ENCODE assay signal across 12 cellular contexts in the genomic region with DNA sequence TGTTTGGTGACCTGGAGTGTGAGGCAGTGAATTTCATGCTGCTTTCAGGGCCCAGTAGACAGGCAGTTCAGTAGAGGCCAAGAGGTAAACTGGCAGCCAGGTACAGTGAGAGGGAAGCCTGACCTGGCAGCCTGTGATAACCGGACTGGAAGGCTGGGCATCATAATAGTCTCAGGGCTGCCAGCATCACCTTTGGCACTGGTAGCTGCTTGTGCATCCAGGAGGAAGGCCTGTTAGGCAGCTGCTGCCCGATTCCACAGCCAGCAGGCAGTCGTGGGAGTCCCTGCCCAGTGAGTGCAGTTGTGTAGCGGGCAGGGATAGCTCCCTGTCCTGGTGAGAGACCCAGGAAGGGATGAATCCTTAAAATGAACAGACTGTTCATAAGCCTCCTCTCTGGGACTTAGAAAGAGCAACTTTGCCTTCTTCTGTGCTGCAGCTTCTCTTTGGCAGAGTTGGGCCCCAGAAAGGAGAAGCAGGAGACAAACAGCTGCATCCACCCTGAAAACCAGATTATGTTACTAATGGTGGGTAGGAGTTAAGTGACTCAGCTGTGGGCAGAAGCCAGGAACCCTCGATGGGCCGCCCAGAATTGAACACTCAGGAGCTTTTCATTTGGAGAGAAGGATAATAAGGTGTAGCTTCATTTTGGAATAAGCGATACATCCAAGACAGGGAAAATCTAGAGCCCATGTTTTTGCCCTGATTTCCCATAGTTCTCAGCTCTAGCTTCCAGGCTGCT. TPM values are rescaled to one million over a fixed set of nuclear protein-coding genes. Genes with fewer than 3 reads are reported as not detected.
DNase-seq lines count a peak whose midpoint lies in the region; ATAC-seq and TF ChIP-seq lines count a peak whose summit lies in the region.
"Had no signal": no experiment of that assay in that cellular context is flagged by ENCODE, and none has a peak within 500 bp of the region (broad histone marks: within the 10 kb centered on the region; RNA-seq: fewer than 3 reads in every experiment).

No MANE protein-coding gene starts in this region.

- ATAC-seq in HG03442 (IDR thresholded peaks at IDR 0.05; ENCODE audit: unreplicated experiment) (no peak), omental fat pad (ENCODE audit: low FRiP score) (no peak)

- H3K9me3 Mint-ChIP-seq in HFFc6 (no peaks in the 10 kb centered on the region), endodermal cell (no peaks in the 10 kb centered on the region)
- no peaks in the 10 kb centered on the region for H3K9me3 Mint-ChIP-seq in activated naive CD8-positive, alpha-beta T cell treated with anti-CD3 and anti-CD28 coated beads for 36 hours

- H3K9me3 ChIP-seq in mesenchymal stem cell (ENCODE audit: control insufficient read depth, low read length): no peaks in the 10 kb centered on the region
- no peaks in the 10 kb centered on the region for H3K9me3 ChIP-seq in endodermal cell (ENCODE audit: control insufficient read depth, low read length)

- H4K91ac ChIP-seq in mesenchymal stem cell (ENCODE audit: low read length): no peak overlapping the region

- H3K4me1 Mint-ChIP-seq in HFFc6 (ENCODE audit: low read depth): peaks cover 28% of the 10 kb centered on the region
- peaks cover 37% of the 10 kb centered on the region for H3K4me1 Mint-ChIP-seq in activated naive CD8-positive, alpha-beta T cell treated with anti-CD3 and anti-CD28 coated beads for 36 hours
- no peaks in the 10 kb centered on the region for H3K4me1 Mint-ChIP-seq in endodermal cell

- H3K4me3 Mint-ChIP-seq in HFFc6 (no peak overlapping the region), endodermal cell (no peak overlapping the region)
- H3K4me3 Mint-ChIP-seq in activated naive CD8-positive, alpha-beta T cell treated with anti-CD3 and anti-CD28 coated beads for 36 hours: no peak overlapping the region

- H3K27me3 Mint-ChIP-seq in HFFc6 (ENCODE audit: insufficient read depth) (peaks cover 5% of the 10 kb centered on the region), endodermal cell (ENCODE audit: insufficient read depth) (no peaks in the 10 kb centered on the region)
- no peaks in the 10 kb centered on the region for H3K27me3 Mint-ChIP-seq in activated naive CD8-positive, alpha-beta T cell treated with anti-CD3 and anti-CD28 coated beads for 36 hours

- H2BK15ac ChIP-seq in mesenchymal stem cell (ENCODE audit: low read depth, poor library complexity, severe bottlenecking): no peak overlapping the region

- H3K36me3 ChIP-seq in mesenchymal stem cell (ENCODE audit: control insufficient read depth in 1 of 2, insufficient read depth in 2 of 2, low read depth in 1 of 2, low read length in 2 of 2) (peaks cover 79 to 96% of the 10 kb centered on the region in 2 experiments), endodermal cell (ENCODE audit: control insufficient read depth, insufficient read depth, low read length) (peaks cover 84% of the 10 kb centered on the region)

- H3K4me2 ChIP-seq in mesenchymal stem cell (ENCODE audit: low read length, poor library complexity, severe bottlenecking): no peak overlapping the region
- H3K4me2 ChIP-seq: KMS-11 had no signal

- H3K4ac ChIP-seq in mesenchymal stem cell (ENCODE audit: low read depth in 1 of 2, low read length in 2 of 2): no peak overlapping the region

- H3K79me1 ChIP-seq in mesenchymal stem cell (replicated peaks; ENCODE audit: low read length, poor library complexity, severe bottlenecking): peaks cover 34% of the 10 kb centered on the region

- no peak overlapping the region for H3K27ac ChIP-seq in mesenchymal stem cell (ENCODE audit: low read length, poor library complexity, severe bottlenecking)
- no peak overlapping the region for H3K27ac ChIP-seq in endodermal cell (ENCODE audit: low read depth, low read length)
- H3K27ac ChIP-seq: KMS-11 had no signal

- H3K36me3 Mint-ChIP-seq in HFFc6 (ENCODE audit: low read depth) (peaks cover 58% of the 10 kb centered on the region; the same call in 1 of the 2 replicates), endodermal cell (ENCODE audit: low read depth) (peaks cover 78% of the 10 kb centered on the region)
- peaks cover 39% of the 10 kb centered on the region for H3K36me3 Mint-ChIP-seq in activated naive CD8-positive, alpha-beta T cell treated with anti-CD3 and anti-CD28 coated beads for 36 hours

- peak overlapping the region; percentile 61 for H3K27ac Mint-ChIP-seq in HFFc6
- peak overlapping the region; percentile 70 for H3K27ac Mint-ChIP-seq in activated naive CD8-positive, alpha-beta T cell treated with anti-CD3 and anti-CD28 coated beads for 36 hours
- no peak overlapping the region for H3K27ac Mint-ChIP-seq in endodermal cell

- no peak overlapping the region for H2AFZ ChIP-seq in mesenchymal stem cell (ENCODE audit: low read depth, low read length)

- H2AK5ac ChIP-seq in mesenchymal stem cell (ENCODE audit: low read length, severe bottlenecking): no peak overlapping the region

- H3K4me1 ChIP-seq in mesenchymal stem cell (ENCODE audit: control insufficient read depth, insufficient read depth, low read depth, low read length) (peaks cover 3% of the 10 kb centered on the region), endodermal cell (ENCODE audit: control insufficient read depth, insufficient read depth, low read length) (no peaks in the 10 kb centered on the region)

- no peak overlapping the region for H2BK5ac ChIP-seq in mesenchymal stem cell (ENCODE audit: low read depth, low read length, poor library complexity, severe bottlenecking)

- H2BK120ac ChIP-seq in mesenchymal stem cell (ENCODE audit: low read depth, low read length): no peak overlapping the region

- H3K4me3 ChIP-seq in mesenchymal stem cell (ENCODE audit: insufficient read depth in 1 of 2, low read depth in 1 of 2, low read length in 2 of 2) (peak overlapping the region in 1 of 2 experiments; percentile 0), endodermal cell (ENCODE audit: low read length) (no peak overlapping the region)
- H3K4me3 ChIP-seq: skin epidermis had no signal

- H4K8ac ChIP-seq in mesenchymal stem cell (ENCODE audit: low read length): no peak overlapping the region

- no peak overlapping the region for H3K23ac ChIP-seq in mesenchymal stem cell (ENCODE audit: low read length in 2 of 2)

- no peak overlapping the region for H3K14ac ChIP-seq in mesenchymal stem cell (ENCODE audit: low read length in 2 of 2)

- H3K9ac ChIP-seq in mesenchymal stem cell (ENCODE audit: low read length) (peak overlapping the region; percentile 68), endodermal cell (ENCODE audit: extremely low read depth, low read length, poor library complexity, severe bottlenecking) (no peak overlapping the region)
- H3K9ac ChIP-seq: KMS-11 had no signal

- TF ChIP-seq CTCF in HFFc6 (IDR thresholded peaks at IDR 0.05) (no peak), omental fat pad (IDR thresholded peaks at IDR 0.05) (no peak), endodermal cell (conservative IDR thresholded peaks at IDR 0.05) (no peak)

- H3K27me3 ChIP-seq in mesenchymal stem cell (ENCODE audit: control insufficient read depth in 1 of 2, insufficient read depth in 1 of 2, low read length in 2 of 2) (no peaks in the 10 kb centered on the region), endodermal cell (ENCODE audit: control insufficient read depth, insufficient read depth, low read length, poor library complexity, severe bottlenecking) (no peaks in the 10 kb centered on the region)

- no peak overlapping the region for H2BK12ac ChIP-seq in mesenchymal stem cell (ENCODE audit: low read length in 2 of 2)

- DNase-seq in CD1c-positive myeloid dendritic cell (ENCODE audit: extremely low spot score): peak; percentile 76
- no peak for DNase-seq in HFFc6
- no peak for DNase-seq in activated naive CD8-positive, alpha-beta T cell treated with anti-CD3 and anti-CD28 coated beads for 36 hours
- DNase-seq in mesenchymal stem cell: no peak
- no peak for DNase-seq in A172 (ENCODE audit: low spot score)
- no peak for DNase-seq in omental fat pad (ENCODE audit: low spot score)
- no peak for DNase-seq in endodermal cell
- DNase-seq: central memory CD4-positive, alpha-beta T cell had no signal

- H3K18ac ChIP-seq in mesenchymal stem cell (ENCODE audit: low read depth in 1 of 2, low read length in 2 of 2): no peak overlapping the region

- WGBS in mesenchymal stem cell: 92% methylated on average over 7 of the region's 7 CpGs
- 83 to 89% methylated on average over 7 of the region's 7 CpGs for WGBS in endodermal cell (ENCODE audit: insufficient coverage in 1 of 2, insufficient read length in 1 of 2), 2 experiments

RNA-seq across cellular contexts. Expression of a gene that starts 8.1 kb away (rescaled TPM):
- under 1 TPM in 5 of 6 experiments, not detected in 1; 0.10 to 0.17 (median 0.12) TPM for total RNA-seq in HFFc6 (2021; fragmentation: NEBNext Ultra II Directional; extraction: Animal tissue kit (Norgen Biotek cat#: 25700))
- total RNA-seq in activated naive CD8-positive, alpha-beta T cell treated with anti-CD3 and anti-CD28 coated beads for 36 hours: under 1 TPM; 0.24 to 0.58 TPM
- 5.1 TPM for polyA plus RNA-seq in mesenchymal stem cell (2013, experiment 1 of 2)
- 5.5 TPM for polyA plus RNA-seq in mesenchymal stem cell (2013, experiment 2 of 2)
- not detected in 2 replicates for total RNA-seq in A172 (2014; rRNA removed; shearing (Covaris generic))
- total RNA-seq in omental fat pad (10 to 100 TPM; 24.7 to 74.2 (median 59.1) TPM), endodermal cell (under 1 TPM; 0.18 TPM)
- polyA plus RNA-seq in endodermal cell (2013, experiment 1 of 2): 1.9 TPM
- 1.2 TPM for polyA plus RNA-seq in endodermal cell (2013, experiment 2 of 2)
- total RNA-seq: SK-MEL-5 had no signal

RNA-seq across cellular contexts. Expression of a gene that starts 17.3 kb away (rescaled TPM):
- 10 to 100 TPM; 71.6 to 91.3 (median 80.4) TPM for total RNA-seq in HFFc6 (2021; fragmentation: NEBNext Ultra II Directional; extraction: Animal tissue kit (Norgen Biotek cat#: 25700))
- total RNA-seq in activated naive CD8-positive, alpha-beta T cell treated with anti-CD3 and anti-CD28 coated beads for 36 hours: 10 to 100 TPM; 94.6 to 97.7 TPM
- 44.9 TPM for polyA plus RNA-seq in mesenchymal stem cell (2013, experiment 1 of 2)
- 43.4 TPM for polyA plus RNA-seq in mesenchymal stem cell (2013, experiment 2 of 2)
- total RNA-seq in A172 (2014; rRNA removed; shearing (Covaris generic)): 217 and 254 TPM in 2 replicates
- total RNA-seq in omental fat pad (100 to 1,000 TPM; 122 to 165 (median 140) TPM), endodermal cell (10 to 100 TPM; 89.2 to 97.2 TPM)
- polyA plus RNA-seq in endodermal cell (2013, experiment 1 of 2): 59.9 TPM
- polyA plus RNA-seq in endodermal cell (2013, experiment 2 of 2): 54.7 TPM

RNA-seq across cellular contexts. Expression of a gene that starts 17.6 kb away (rescaled TPM):
- 10 to 100 TPM; 50.8 to 62.8 (median 57.7) TPM for total RNA-seq in HFFc6 (2021; fragmentation: NEBNext Ultra II Directional; extraction: Animal tissue kit (Norgen Biotek cat#: 25700))
- total RNA-seq in activated naive CD8-positive, alpha-beta T cell treated with anti-CD3 and anti-CD28 coated beads for 36 hours: 10 to 100 TPM; 23.6 to 25.1 TPM
- polyA plus RNA-seq in mesenchymal stem cell (2013, experiment 1 of 2): 87.9 TPM
- polyA plus RNA-seq in mesenchymal stem cell (2013, experiment 2 of 2): 88.5 TPM
- 68.9 and 78.6 TPM in 2 replicates for total RNA-seq in A172 (2014; rRNA removed; shearing (Covaris generic))
- total RNA-seq in omental fat pad (10 to 100 TPM; 25.5 to 38.0 (median 31.3) TPM), endodermal cell (10 to 100 TPM; 33.9 to 39.6 TPM)
- polyA plus RNA-seq in endodermal cell (2013, experiment 1 of 2): 46.6 TPM
- 42.6 TPM for polyA plus RNA-seq in endodermal cell (2013, experiment 2 of 2)

RNA-seq across cellular contexts. Expression of a gene that starts 35.7 kb away (rescaled TPM):
- total RNA-seq in HFFc6 (2021; fragmentation: NEBNext Ultra II Directional; extraction: Animal tissue kit (Norgen Biotek cat#: 25700)): 100 to 1,000 TPM; 458 to 516 (median 500) TPM
- total RNA-seq in activated naive CD8-positive, alpha-beta T cell treated with anti-CD3 and anti-CD28 coated beads for 36 hours: 100 to 1,000 TPM; 562 to 566 TPM
- 757 TPM for polyA plus RNA-seq in mesenchymal stem cell (2013, experiment 1 of 2)
- polyA plus RNA-seq in mesenchymal stem cell (2013, experiment 2 of 2): 767 TPM
- 489 and 514 TPM in 2 replicates for total RNA-seq in A172 (2014; rRNA removed; shearing (Covaris generic))
- total RNA-seq in omental fat pad (100 to 1,000 TPM; 278 to 384 (median 348) TPM), endodermal cell (100 to 1,000 TPM; 243 to 247 TPM)
- 201 TPM for polyA plus RNA-seq in endodermal cell (2013, experiment 1 of 2)
- 214 TPM for polyA plus RNA-seq in endodermal cell (2013, experiment 2 of 2)

RNA-seq across cellular contexts. Expression of a gene that starts 39.6 kb away (rescaled TPM):
- 100 to 1,000 TPM; 163 to 187 (median 176) TPM for total RNA-seq in HFFc6 (2021; fragmentation: NEBNext Ultra II Directional; extraction: Animal tissue kit (Norgen Biotek cat#: 25700))
- 10 to 100 TPM; 47.5 to 52.2 TPM for total RNA-seq in activated naive CD8-positive, alpha-beta T cell treated with anti-CD3 and anti-CD28 coated beads for 36 hours
- 178 TPM for polyA plus RNA-seq in mesenchymal stem cell (2013, experiment 1 of 2)
- 177 TPM for polyA plus RNA-seq in mesenchymal stem cell (2013, experiment 2 of 2)
- 154 and 170 TPM in 2 replicates for total RNA-seq in A172 (2014; rRNA removed; shearing (Covaris generic))
- total RNA-seq in omental fat pad (100 to 1,000 TPM; 190 to 689 (median 399) TPM), endodermal cell (10 to 100 TPM; 50.7 to 53.8 TPM)
- polyA plus RNA-seq in endodermal cell (2013, experiment 1 of 2): 22.4 TPM
- 17.2 TPM for polyA plus RNA-seq in endodermal cell (2013, experiment 2 of 2)

Comparison
In these comparisons a context has a peak if more than half of its experiments do, and no peak if none do; other contexts are left out.
1. RNA of a gene that starts 8.1 kb away (total RNA-seq): 24.7 to 74.2 TPM in omental fat pad; 0.24 to 0.58 TPM in activated naive CD8-positive, alpha-beta T cell treated with anti-CD3 and anti-CD28 coated beads for 36 hours, 0.18 TPM in endodermal cell, 0.10 to 0.17 TPM in HFFc6 and not detected in A172; every median in the first group is over 10 times any median in the second.